In genomic region chr18:48342125-48342524, GRCh38 we compare ENCODE assay signal across 16 cellular contexts.
DNase-seq lines count a peak whose midpoint lies in the region; ATAC-seq and TF ChIP-seq lines count a peak whose summit lies in the region.
"Had no signal": no experiment of that assay in that cellular context is flagged by ENCODE, and none has a peak within 500 bp of the region (broad histone marks: within the 10 kb centered on the region; RNA-seq: fewer than 3 reads in every experiment).

No MANE protein-coding gene starts in this region.

- peak; percentile 89 for DNase-seq in COR-L47 (lab: John Stamatoyannopoulos, UW)
- peak; percentile 60 for DNase-seq in NCI-H2029 (lab: John Stamatoyannopoulos, UW)
- peak; percentile 34 for DNase-seq in cerebellar cortex (ENCODE audit: low spot score)
- peak; percentile 34 for DNase-seq in neural progenitor cell (ENCODE audit: low spot score)
- no peak for DNase-seq in NCI-H526 (lab: John Stamatoyannopoulos, UW)
- DNase-seq: activated CD4-positive, alpha-beta T cell treated with anti-CD3 and anti-CD28 coated beads, Interleukin-2, amount 50 U/mL, for 1 hour; mesenchymal stem cell; NCI-H146; T-helper 2 cell had no signal

- no peaks in the 10 kb centered on the region for H3K9me3 ChIP-seq in neural progenitor cell (ENCODE audit: low read depth)
- H3K9me3 ChIP-seq: HAP-1, pancreas had no signal

- H3K4me3 Mint-ChIP-seq in neural progenitor cell, result no peak overlapping the region
- H3K4me3 Mint-ChIP-seq: B cell had no signal

- peak overlapping the region; percentile 31 for H2AFZ ChIP-seq in neural progenitor cell (replicated peaks)

- H3K27me3 ChIP-seq in neural progenitor cell, result no peaks in the 10 kb centered on the region
- H3K27me3 ChIP-seq: pancreas had no signal

- ATAC-seq in HG03175 (IDR thresholded peaks at IDR 0.05; ENCODE audit: unreplicated experiment), result no peak
- no peak for ATAC-seq in GM19455 (IDR thresholded peaks at IDR 0.05; ENCODE audit: unreplicated experiment)
- no peak for ATAC-seq in GM18870 (IDR thresholded peaks at IDR 0.05; ENCODE audit: unreplicated experiment)
- ATAC-seq: Panc1 had no signal

- no peaks in the 10 kb centered on the region for H3K9me3 Mint-ChIP-seq in neural progenitor cell

- no peak for TF ChIP-seq CTCF in neural progenitor cell (IDR thresholded peaks at IDR 0.05)

- no peaks in the 10 kb centered on the region for H3K36me3 ChIP-seq in neural progenitor cell
- H3K36me3 ChIP-seq: HAP-1, pancreas had no signal

- H3K4me1 ChIP-seq in neural progenitor cell, result peaks cover 20% of the 10 kb centered on the region
- H3K4me1 ChIP-seq: HAP-1, pancreas had no signal

- no peak overlapping the region for H3K4me3 ChIP-seq in neural progenitor cell
- H3K4me3 ChIP-seq: HAP-1, pancreas had no signal

- H3K4me1 Mint-ChIP-seq in neural progenitor cell, result peaks cover 25% of the 10 kb centered on the region
- H3K4me1 Mint-ChIP-seq: B cell had no signal

- H3F3A ChIP-seq in neural progenitor cell (ENCODE audit: low read depth), result no peaks in the 10 kb centered on the region

- no peaks in the 10 kb centered on the region for H3K27me3 Mint-ChIP-seq in neural progenitor cell (ENCODE audit: insufficient read depth, low read depth)

- no peak overlapping the region for H3K27ac ChIP-seq in neural progenitor cell
- H3K27ac ChIP-seq: pancreas had no signal

- H3K9ac ChIP-seq in neural progenitor cell, result no peak overlapping the region

- peak overlapping the region; percentile 15 for H3K4me2 ChIP-seq in neural progenitor cell

- H4K20me1 ChIP-seq in neural progenitor cell (ENCODE audit: low read depth), result no peaks in the 10 kb centered on the region

- H3K27ac Mint-ChIP-seq in neural progenitor cell, result peak overlapping the region; percentile 47
- H3K27ac Mint-ChIP-seq: B cell had no signal

- H3K36me3 Mint-ChIP-seq in neural progenitor cell, result no peaks in the 10 kb centered on the region

- H3K79me2 ChIP-seq in neural progenitor cell (ENCODE audit: low read depth), result no peaks in the 10 kb centered on the region

Comparison
In these comparisons a context has a peak if more than half of its experiments do, and no peak if none do; other contexts are left out.
1. DNase-seq: peak in COR-L47 (single experiment), NCI-H2029 (single experiment), cerebellar cortex (single experiment) and neural progenitor cell (single experiment); none in NCI-H526 (0 of 2).